Comparison of ENCODE assay signal across 19 cellular contexts in the genomic region with DNA sequence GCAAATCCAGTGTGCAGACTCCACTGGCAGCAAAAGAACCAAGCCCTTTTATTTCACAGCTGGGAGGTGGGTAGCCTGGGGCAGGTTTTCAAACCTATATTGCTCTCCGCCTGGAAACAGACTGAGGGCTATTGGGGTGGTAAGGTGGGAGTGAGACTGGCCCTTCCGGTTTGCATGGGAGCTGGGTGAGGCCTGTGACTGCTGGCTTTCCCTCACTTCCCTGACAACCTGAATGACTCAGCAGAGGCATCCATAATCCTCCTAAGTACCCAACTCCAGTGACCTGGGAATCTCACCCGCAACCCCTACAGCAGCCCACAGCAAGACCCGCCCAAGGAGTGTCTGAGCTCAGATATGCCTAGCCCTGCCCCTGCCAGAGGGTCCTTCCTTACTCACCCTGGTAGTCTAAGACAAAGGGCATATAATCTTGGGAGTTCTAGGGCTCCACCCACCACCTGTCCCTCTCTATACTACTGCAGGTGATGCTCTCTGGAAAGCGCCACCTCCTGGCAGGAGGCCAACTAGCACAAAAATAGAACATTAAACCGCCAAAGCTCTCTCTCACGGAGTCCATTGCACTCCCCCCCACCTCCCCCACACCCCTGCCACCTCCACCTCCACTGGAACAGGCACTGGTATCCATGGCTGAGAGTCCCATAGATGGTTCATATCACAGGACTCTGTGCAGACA.
"Had no signal": no experiment of that assay in that cellular context is flagged by ENCODE, and none has a peak within 500 bp of the region (broad histone marks: within the 10 kb centered on the region; RNA-seq: fewer than 3 reads in every experiment).

No MANE protein-coding gene starts in this region.

- H3K27ac ChIP-seq: gastrocnemius medialis, heart left ventricle, psoas muscle, skin epidermis, tibial nerve had no signal

- H3K27me3 ChIP-seq: gastrocnemius medialis, tibial nerve had no signal

- H3K9me3 ChIP-seq: gastrocnemius medialis, psoas muscle had no signal

- H3K27ac Mint-ChIP-seq: activated B cell treated with CpG ODN at 0.5 μM for 24 hours; activated naive CD4-positive, alpha-beta T cell treated with anti-CD3 and anti-CD28 coated beads, Interleukin-2, amount 50 U/mL, for 24 hours; T-helper 2 cell treated with Interferon-gamma antibody and Interleukin-4, amounts not matched to agents 5 μg/mL and 100 μg/mL, for 36 hours had no signal

- DNase-seq: activated B cell treated with CpG ODN at 0.5 μM for 24 hours; activated CD4-positive, alpha-beta T cell treated with anti-CD3 and anti-CD28 coated beads, Interleukin-2, amount 50 U/mL, for 1 hour; activated gamma-delta T cell; effector CD4-positive, alpha-beta T cell; gastrocnemius medialis; heart left ventricle; kidney glomerular epithelial cell; left ventricle myocardium superior; psoas muscle; right cardiac atrium; stimulated activated naive CD8-positive, alpha-beta T cell treated with anti-CD3 and anti-CD28 coated beads, Interleukin-15, Interleukin-2, amounts not matched to agents 100 U/mL and 50 U/mL, for 24 hours; substantia nigra had no signal

- H3K36me3 ChIP-seq: gastrocnemius medialis, heart left ventricle, tibial nerve had no signal

- H3K36me3 Mint-ChIP-seq: activated naive CD4-positive, alpha-beta T cell treated with anti-CD3 and anti-CD28 coated beads, Interleukin-2, amount 50 U/mL, for 24 hours had no signal

- H3K4me1 Mint-ChIP-seq: activated B cell treated with CpG ODN at 0.5 μM for 24 hours; activated naive CD4-positive, alpha-beta T cell treated with anti-CD3 and anti-CD28 coated beads, Interleukin-2, amount 50 U/mL, for 24 hours; neural crest cell had no signal

- H3K4me1 ChIP-seq: gastrocnemius medialis, heart left ventricle, psoas muscle, tibial nerve had no signal

- ATAC-seq: esophagus mucosa; gastrocnemius medialis; heart left ventricle; left ventricle myocardium superior; psoas muscle; right cardiac atrium; stimulated activated naive CD8-positive, alpha-beta T cell treated with anti-CD3 and anti-CD28 coated beads, Interleukin-15, Interleukin-2, amounts not matched to agents 100 U/mL and 50 U/mL, for 24 hours had no signal

- H3K27me3 Mint-ChIP-seq: activated B cell treated with CpG ODN at 0.5 μM for 24 hours had no signal

- H3K4me3 Mint-ChIP-seq: activated B cell treated with CpG ODN at 0.5 μM for 24 hours; activated naive CD4-positive, alpha-beta T cell treated with anti-CD3 and anti-CD28 coated beads, Interleukin-2, amount 50 U/mL, for 24 hours; neural crest cell; T-helper 2 cell treated with Interferon-gamma antibody and Interleukin-4, amounts not matched to agents 5 μg/mL and 100 μg/mL, for 36 hours had no signal

- FAIRE-seq: TTC549 had no signal

- H3K4me3 ChIP-seq: gastrocnemius medialis, heart left ventricle, psoas muscle, skin epidermis, tibial nerve had no signal
